Comparison of ENCODE assay signal across 17 cellular contexts in the genomic region with DNA sequence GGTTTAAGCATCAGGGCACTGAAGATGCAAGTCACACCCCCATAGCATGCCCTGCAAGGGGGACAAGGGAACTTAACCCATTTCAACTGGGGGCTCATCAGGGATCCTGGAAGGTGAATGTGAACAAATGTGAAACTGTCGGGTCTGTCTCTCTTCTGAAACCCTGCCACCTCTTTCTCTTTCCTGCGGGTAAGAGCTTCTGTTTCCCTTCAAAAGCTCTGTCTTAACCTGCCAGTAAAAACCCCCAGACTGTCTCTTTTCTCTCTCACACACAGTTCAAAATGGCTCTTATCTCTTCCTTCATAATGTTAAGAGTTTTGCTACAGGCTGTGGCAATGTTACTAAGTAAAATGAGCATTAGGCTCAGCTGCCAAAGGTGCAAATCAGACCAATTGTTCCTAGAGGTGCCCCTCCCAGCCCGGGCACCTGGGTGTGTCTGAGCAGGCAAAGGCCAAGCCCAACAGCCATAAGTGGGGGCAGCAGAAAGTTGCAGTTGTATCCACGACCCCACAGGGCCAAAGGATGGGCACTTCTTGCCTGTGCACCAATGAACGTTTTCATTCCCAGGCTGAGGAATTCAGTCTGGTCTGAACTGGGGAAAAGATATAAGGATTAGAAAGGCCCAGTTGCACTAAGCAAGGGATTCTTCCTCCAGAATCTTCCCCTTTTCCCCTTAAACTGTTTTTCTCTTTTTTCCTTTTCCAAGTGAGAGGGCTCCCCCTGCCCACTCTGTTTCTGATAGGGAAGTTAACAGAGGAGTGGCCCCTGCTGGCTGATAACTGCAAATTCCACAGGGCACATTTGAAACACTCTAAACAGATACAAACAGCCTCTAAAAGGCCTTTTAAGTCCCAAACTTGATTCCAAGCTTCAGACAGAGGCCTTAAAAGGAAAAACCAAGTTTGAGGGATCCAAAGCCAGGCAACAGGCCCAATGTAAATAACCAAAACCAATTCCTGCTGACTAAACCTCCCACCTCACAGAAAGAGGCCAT.
A peak's percentile ranks its signal among the peaks of the same experiment; 100 is the strongest.
DNase-seq lines count a peak whose midpoint lies in the region; ATAC-seq lines count a peak whose summit lies in the region.
"Had no signal": no experiment of that assay in that cellular context is flagged by ENCODE, and none has a peak within 500 bp of the region (broad histone marks: within the 10 kb centered on the region; RNA-seq: fewer than 3 reads in every experiment).

No MANE protein-coding gene starts in this region.

- no peak overlapping the region for H2AFZ ChIP-seq in trophoblast cell (ENCODE audit: insufficient read depth, low read length, poor library complexity)

- no peak overlapping the region for H2BK120ac ChIP-seq in trophoblast cell (ENCODE audit: insufficient read depth, low read length, poor library complexity)

- H3K27me3 ChIP-seq in trophoblast cell (ENCODE audit: insufficient read depth, low read length) = no peaks in the 10 kb centered on the region
- H3K27me3 ChIP-seq: tibial artery had no signal

- WGBS in trophoblast cell (ENCODE audit: extremely low coverage, insufficient coverage, insufficient read length) = no CpG with 5 or more reads among the region's 5 CpGs

- H4K91ac ChIP-seq in trophoblast cell (ENCODE audit: low read depth, low read length) = no peak overlapping the region

- H4K8ac ChIP-seq in trophoblast cell (ENCODE audit: low read depth, low read length) = no peak overlapping the region

- no peak overlapping the region for H3K18ac ChIP-seq in trophoblast cell (ENCODE audit: low read length)

- no peaks in the 10 kb centered on the region for H3K79me1 ChIP-seq in trophoblast cell (ENCODE audit: low read length)

- H3K4me3 ChIP-seq in trophoblast cell (ENCODE audit: low read depth, low read length) = no peak overlapping the region
- H3K4me3 ChIP-seq: tibial artery had no signal

- H3K4me2 ChIP-seq in trophoblast cell (ENCODE audit: low read length) = no peak overlapping the region

- H2BK5ac ChIP-seq in trophoblast cell (ENCODE audit: low read depth, low read length, poor library complexity) = no peak overlapping the region

- H3K9ac ChIP-seq in trophoblast cell (ENCODE audit: low read length) = no peak overlapping the region

- no peak overlapping the region for H2AK5ac ChIP-seq in trophoblast cell (ENCODE audit: low read length)

- ATAC-seq in GM18502 (IDR thresholded peaks at IDR 0.05; ENCODE audit: poor library complexity, unreplicated experiment) = no peak

- DNase-seq in 8988T (peak; percentile 7), HCEC 1CT (peak; percentile 16), SK-MEL-5 (ENCODE audit: low read depth, low spot score) (peak; percentile 30), iPS-NIHi11 (ENCODE audit: low spot score) (peak; percentile 41), trophoblast cell (no peak), Kasumi-1 (lab: John Stamatoyannopoulos, UW) (no peak), NCI-H345 treated with DMSO at 0.1 percent for 48 hours (lab: John Stamatoyannopoulos, UW; ENCODE audit: unreplicated experiment) (no peak)
- DNase-seq: activated CD8-positive, alpha-beta memory T cell treated with anti-CD3 and anti-CD28 coated beads for 24 hours; activated effector memory CD4-positive, alpha-beta T cell treated with Interleukin-2 at 50 U/mL for 16 hours; mesenchymal stem cell; NCI-H1092; NCI-H2171 treated with DMSO at 0.1 percent for 48 hours; nucleus accumbens; stimulated activated CD4-positive, alpha-beta T cell treated with anti-CD3 and anti-CD28 coated beads, Interleukin-4, amount 100 ng/mL, for 4 hours; tibial artery had no signal

- peaks cover 1% of the 10 kb centered on the region for H3K9me3 ChIP-seq in trophoblast cell (ENCODE audit: insufficient read depth, low read depth, low read length)

- no peak overlapping the region for H3K27ac ChIP-seq in trophoblast cell (ENCODE audit: low read depth, low read length)
- H3K27ac ChIP-seq: tibial artery, VCaP had no signal

- no peaks in the 10 kb centered on the region for H3K36me3 ChIP-seq in trophoblast cell (ENCODE audit: control insufficient read depth in 1 of 2, insufficient read depth in 2 of 2, low read length in 2 of 2)
- H3K36me3 ChIP-seq: tibial artery had no signal

- no peak overlapping the region for H3K14ac ChIP-seq in trophoblast cell (ENCODE audit: low read length)

- H3K4me1 ChIP-seq in trophoblast cell (ENCODE audit: control insufficient read depth in 1 of 2, insufficient read depth in 2 of 2, low read length in 2 of 2) = no peaks in the 10 kb centered on the region
- H3K4me1 ChIP-seq: tibial artery had no signal

- H2BK12ac ChIP-seq in trophoblast cell (ENCODE audit: low read length) = no peak overlapping the region

- H4K12ac ChIP-seq in trophoblast cell (ENCODE audit: low read depth, low read length) = no peak overlapping the region

- in situ Hi-C loops in SK-MEL-5 (cut with HindIII; ENCODE audit: low pct_unique_long_range_greater_than_20kb, low sequenced_read_pairs) = no loop called here

- no peak overlapping the region for H3K4ac ChIP-seq in trophoblast cell (ENCODE audit: low read depth, low read length)

- H3K79me2 ChIP-seq in trophoblast cell (ENCODE audit: control insufficient read depth, insufficient read depth, low read length, poor library complexity) = no peaks in the 10 kb centered on the region

- H3K23ac ChIP-seq in trophoblast cell (ENCODE audit: low read length) = no peak overlapping the region

Comparison
In these comparisons a context has a peak if more than half of its experiments do, and no peak if none do; other contexts are left out.
1. DNase-seq: peak in 8988T (single experiment), HCEC 1CT (single experiment), SK-MEL-5 (single experiment) and iPS-NIHi11 (single experiment); none in trophoblast cell (0 of 2), Kasumi-1 (0 of 2) and NCI-H345 treated with DMSO at 0.1 percent for 48 hours (single experiment).